ENCODE assay signal across 28 cellular contexts in the genomic region with DNA sequence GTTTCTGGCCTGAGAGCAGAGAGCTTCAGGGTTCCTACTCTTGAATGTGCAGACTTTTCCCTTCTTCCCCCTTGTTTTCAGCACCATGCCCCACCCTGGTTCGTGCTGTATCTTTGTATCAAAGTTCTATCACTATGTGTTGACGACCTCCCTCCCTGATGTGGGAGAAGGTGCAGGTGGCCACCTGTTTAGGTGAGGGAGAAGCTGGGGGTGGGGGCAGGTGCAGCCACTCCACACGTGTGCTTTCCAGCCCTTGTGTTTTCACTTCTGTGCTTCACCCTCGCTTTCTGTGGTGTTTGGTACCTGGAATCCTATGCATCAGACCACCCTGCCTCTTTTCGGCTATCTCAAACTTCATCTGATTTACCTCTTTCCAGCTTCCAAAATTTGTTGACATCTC. TPM values are rescaled to one million over a fixed set of nuclear protein-coding genes. Genes with fewer than 3 reads are reported as not detected.
"Had no signal": no experiment of that assay in that cellular context is flagged by ENCODE, and none has a peak within 500 bp of the region (broad histone marks: within the 10 kb centered on the region; RNA-seq: fewer than 3 reads in every experiment).

No MANE protein-coding gene starts in this region.

- H3K9me3 Mint-ChIP-seq: activated CD4-positive, alpha-beta memory T cell treated with anti-CD3 and anti-CD28 coated beads, Interleukin-2, amount 10 ng/mL, durations not matched to agents 7 days and 5 days; activated naive CD4-positive, alpha-beta T cell treated with anti-CD3 and anti-CD28 coated beads, Interleukin-2, amount 50 U/mL, for 72 hours; activated naive CD8-positive, alpha-beta T cell treated with anti-CD3 and anti-CD28 coated beads, Interleukin-2, amount 50 U/mL, for 24 hours; T-cell had no signal

- H3K4me1 ChIP-seq: ascending aorta had no signal

- H2AFZ ChIP-seq: PC-9 had no signal

- H3K4me3 Mint-ChIP-seq: activated CD4-positive, alpha-beta memory T cell treated with anti-CD3 and anti-CD28 coated beads, Interleukin-2, amount 10 ng/mL, durations not matched to agents 7 days and 5 days; activated CD4-positive, alpha-beta T cell treated with anti-CD3 and anti-CD28 coated beads for 36 hours; activated naive CD8-positive, alpha-beta T cell treated with anti-CD3 and anti-CD28 coated beads, Interleukin-2, amount 50 U/mL, for 24 hours; T-cell had no signal

- ATAC-seq: activated CD4-positive, alpha-beta T cell treated with anti-CD3 and anti-CD28 coated beads for 36 hours; activated naive CD4-positive, alpha-beta T cell treated with anti-CD3 and anti-CD28 coated beads, Interleukin-2, amount 50 U/mL, for 72 hours; activated naive CD8-positive, alpha-beta T cell treated with anti-CD3 and anti-CD28 coated beads, Interleukin-2, amount 50 U/mL, for 24 hours; T-cell had no signal

- H3K27ac Mint-ChIP-seq: activated CD4-positive, alpha-beta memory T cell treated with anti-CD3 and anti-CD28 coated beads, Interleukin-2, amount 10 ng/mL, durations not matched to agents 7 days and 5 days; activated CD4-positive, alpha-beta T cell treated with anti-CD3 and anti-CD28 coated beads for 36 hours; activated naive CD8-positive, alpha-beta T cell treated with anti-CD3 and anti-CD28 coated beads, Interleukin-2, amount 50 U/mL, for 24 hours; T-cell had no signal

- DNase-seq: activated CD4-positive, alpha-beta memory T cell treated with anti-CD3 and anti-CD28 coated beads, Interleukin-2, amount 10 ng/mL, durations not matched to agents 7 days and 5 days; activated CD4-positive, alpha-beta T cell treated with anti-CD3 and anti-CD28 coated beads for 36 hours; activated CD4-positive, alpha-beta T cell treated with anti-CD3 and anti-CD28 coated beads, Interleukin-2, amount 50 U/mL, for 1 hour; activated CD8-positive, alpha-beta memory T cell treated with anti-CD3 and anti-CD28 coated beads, Interleukin-2, amount 50 U/mL, for 48 hours; activated effector memory CD4-positive, alpha-beta T cell treated with anti-CD3 and anti-CD28 coated beads, Interleukin-2, amount 50 U/mL, for 16 hours; activated naive CD4-positive, alpha-beta T cell treated with Interleukin-2 at 50 U/mL for 16 hours; activated naive CD8-positive, alpha-beta T cell treated with anti-CD3 and anti-CD28 coated beads, Interleukin-2, amount 50 U/mL, for 24 hours; activated T-cell treated with anti-CD3 and anti-CD28 coated beads, Interleukin-2, amount 50 U/mL, for 1 hour; amniotic stem cell; brain microvascular endothelial cell; KBM-7; NCI-H1048; NCI-H1417; NCI-H1694; NCI-H2029; NCI-H2107; NCI-H2171 treated with DMSO at 0.1 percent for 48 hours; NCI-H226; NCI-H526 treated with DMSO at 0.1 percent for 48 hours; NK-92 treated with Interleukin-12 subunit alpha and Interleukin-12 subunit beta, amount 100 ng/mL, for 24 hours; PC-9; T-cell had no signal

- H3K4me1 Mint-ChIP-seq: activated CD4-positive, alpha-beta memory T cell treated with anti-CD3 and anti-CD28 coated beads, Interleukin-2, amount 10 ng/mL, durations not matched to agents 7 days and 5 days; activated CD4-positive, alpha-beta T cell treated with anti-CD3 and anti-CD28 coated beads for 36 hours; activated naive CD8-positive, alpha-beta T cell treated with anti-CD3 and anti-CD28 coated beads, Interleukin-2, amount 50 U/mL, for 24 hours had no signal

- H3K27ac ChIP-seq: ascending aorta, brain microvascular endothelial cell, cardiac muscle cell, SK-N-MC, VCaP had no signal

- H3K9me3 ChIP-seq: ascending aorta had no signal

- H3K4me3 ChIP-seq: ascending aorta, cardiac muscle cell, PC-9, SK-N-MC had no signal

- H3K27me3 ChIP-seq: ascending aorta, brain microvascular endothelial cell, cardiac muscle cell had no signal

- H3K4me2 ChIP-seq: PC-9 had no signal

RNA-seq across cellular contexts. Expression of a gene that starts 19.6 kb away (rescaled TPM):
- total RNA-seq: ascending aorta had no signal

RNA-seq across cellular contexts. Expression of a gene that starts 21.2 kb away (rescaled TPM):
- total RNA-seq: ascending aorta, M059J had no signal
